In the genomic region with DNA sequence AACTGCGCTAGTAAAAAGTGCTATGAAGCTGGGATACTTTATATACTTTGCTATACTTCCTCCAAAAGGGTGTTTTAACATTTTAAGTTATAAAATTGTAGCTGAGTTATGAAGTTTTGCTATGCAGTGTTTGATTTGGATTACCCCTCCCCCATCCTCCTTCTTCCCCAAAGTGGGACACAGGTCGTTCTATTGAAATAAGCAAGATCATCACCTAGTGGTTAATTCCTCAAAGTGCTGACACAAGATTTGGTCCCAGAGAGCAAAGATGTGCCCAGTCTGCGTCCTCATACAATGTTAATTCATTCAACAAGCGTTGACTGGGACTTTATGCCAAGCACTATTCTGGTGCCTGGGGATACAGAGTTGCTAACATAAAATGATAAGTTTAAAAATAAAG, we compare ENCODE assay signal across 11 cellular contexts.
DNase-seq lines count a peak whose midpoint lies in the region; ATAC-seq and TF ChIP-seq lines count a peak whose summit lies in the region.
"Had no signal": no experiment of that assay in that cellular context is flagged by ENCODE, and none has a peak within 500 bp of the region (broad histone marks: within the 10 kb centered on the region; RNA-seq: fewer than 3 reads in every experiment).

No MANE protein-coding gene starts in this region.

- no peak overlapping the region for H3K27ac Mint-ChIP-seq in mesothelial cell of epicardium
- H3K27ac Mint-ChIP-seq in CD8-positive, alpha-beta memory T cell = no peak overlapping the region
- H3K27ac Mint-ChIP-seq in CD4-positive, alpha-beta T cell = no peak overlapping the region
- H3K27ac Mint-ChIP-seq: type B pancreatic cell had no signal

- H3K4me3 Mint-ChIP-seq in mesothelial cell of epicardium = no peak overlapping the region
- no peak overlapping the region for H3K4me3 Mint-ChIP-seq in CD8-positive, alpha-beta memory T cell
- H3K4me3 Mint-ChIP-seq in CD4-positive, alpha-beta T cell = no peak overlapping the region
- H3K4me3 Mint-ChIP-seq: type B pancreatic cell had no signal

- ATAC-seq in heart right ventricle = no peak
- no peak for ATAC-seq in CD4-positive, alpha-beta T cell (ENCODE audit: poor library complexity)

- DNase-seq in BE2C (no peak), HFF-Myc (ENCODE audit: extremely low read depth, low read depth) (no peak), kidney glomerular epithelial cell (lab: John Stamatoyannopoulos, UW) (peak; percentile 5), mesothelial cell of epicardium (ENCODE audit: low spot score in 2 of 2, unreplicated experiment in 2 of 2) (no peak), heart right ventricle (no peak)
- no peak for DNase-seq in CD8-positive, alpha-beta memory T cell
- no peak for DNase-seq in CD4-positive, alpha-beta T cell
- DNase-seq: activated CD8-positive, alpha-beta memory T cell treated with anti-CD3 and anti-CD28 coated beads for 24 hours had no signal

- no peaks in the 10 kb centered on the region for H3K36me3 ChIP-seq in BE2C
- H3K36me3 ChIP-seq in CD8-positive, alpha-beta memory T cell (ENCODE audit: insufficient read depth, low read length) = no peaks in the 10 kb centered on the region
- no peaks in the 10 kb centered on the region for H3K36me3 ChIP-seq in heart right ventricle
- H3K36me3 ChIP-seq: prostate gland had no signal

- H3K4me1 Mint-ChIP-seq in mesothelial cell of epicardium = no peaks in the 10 kb centered on the region
- H3K4me1 Mint-ChIP-seq in CD8-positive, alpha-beta memory T cell = no peaks in the 10 kb centered on the region
- no peaks in the 10 kb centered on the region for H3K4me1 Mint-ChIP-seq in CD4-positive, alpha-beta T cell (ENCODE audit: low read depth)

- POLR2A ChIA-PET in CD8-positive, alpha-beta memory T cell (lab: Charles Lee) = no interaction called here
- POLR2A ChIA-PET in CD4-positive, alpha-beta T cell (lab: Charles Lee) = no interaction called here

- no peak overlapping the region for H3K27ac ChIP-seq in CD8-positive, alpha-beta memory T cell (ENCODE audit: low read depth, low read length)
- no peak overlapping the region for H3K27ac ChIP-seq in heart right ventricle
- no peak overlapping the region for H3K27ac ChIP-seq in CD4-positive, alpha-beta T cell (ENCODE audit: low read depth, low read length)
- H3K27ac ChIP-seq: prostate gland had no signal

- CTCF ChIA-PET in CD8-positive, alpha-beta memory T cell (lab: Charles Lee) = interaction anchor here (1.7 kb wide), 1 partner anchor 19 kb away, joined by 3 read pairs; no protein-coding TSS in a partner anchor
- CTCF ChIA-PET in CD4-positive, alpha-beta T cell (lab: Charles Lee) = interaction anchor here (0.9 kb wide), 1 partner anchor 192 kb away, joined by 3 read pairs; no protein-coding TSS in a partner anchor

- H3K36me3 Mint-ChIP-seq in mesothelial cell of epicardium = no peaks in the 10 kb centered on the region
- no peaks in the 10 kb centered on the region for H3K36me3 Mint-ChIP-seq in CD8-positive, alpha-beta memory T cell
- no peaks in the 10 kb centered on the region for H3K36me3 Mint-ChIP-seq in CD4-positive, alpha-beta T cell (ENCODE audit: low read depth)
- H3K36me3 Mint-ChIP-seq: type B pancreatic cell had no signal

- no peaks in the 10 kb centered on the region for H3K9me3 ChIP-seq in BE2C
- no peaks in the 10 kb centered on the region for H3K9me3 ChIP-seq in CD8-positive, alpha-beta memory T cell (ENCODE audit: low read length)
- peaks cover 0 to 7% (median 0%) of the 10 kb centered on the region in 11 donors for H3K9me3 ChIP-seq in heart right ventricle
- H3K9me3 ChIP-seq in CD4-positive, alpha-beta T cell (ENCODE audit: control insufficient read depth, low read length) = no peaks in the 10 kb centered on the region
- H3K9me3 ChIP-seq: prostate gland had no signal

- TF ChIP-seq CTCF in BE2C (IDR thresholded peaks at IDR 0.05; ENCODE audit: low read depth, low read length) (peak; percentile 30), HFF-Myc (IDR thresholded peaks at IDR 0.05; ENCODE audit: low read depth, low read length, missing control alignments) (peak; percentile 28), WI38 (IDR thresholded peaks at IDR 0.05; ENCODE audit: low read depth, low read length) (peak; percentile 43), mesothelial cell of epicardium (IDR thresholded peaks at IDR 0.05; ENCODE audit: unreplicated experiment) (no peak), heart right ventricle (IDR thresholded peaks at IDR 0.05) (peak in 1 of 9 donors; percentile 28)
- TF ChIP-seq CTCF in CD4-positive, alpha-beta T cell (IDR thresholded peaks at IDR 0.05) = no peak

- no peak overlapping the region for H3K4me3 ChIP-seq in BE2C (ENCODE audit: low read depth, low read length)
- H3K4me3 ChIP-seq in HFF-Myc (replicated peaks; ENCODE audit: low read depth, low read length) = no peak overlapping the region
- H3K4me3 ChIP-seq in WI38 (ENCODE audit: low read depth, low read length) = no peak overlapping the region
- H3K4me3 ChIP-seq in CD8-positive, alpha-beta memory T cell (ENCODE audit: low read length) = no peak overlapping the region
- no peak overlapping the region for H3K4me3 ChIP-seq in heart right ventricle
- H3K4me3 ChIP-seq: prostate gland had no signal

- H3K27me3 ChIP-seq in BE2C = no peaks in the 10 kb centered on the region
- no peaks in the 10 kb centered on the region for H3K27me3 ChIP-seq in CD8-positive, alpha-beta memory T cell (ENCODE audit: insufficient read depth, low read length, poor library complexity, severe bottlenecking)
- peaks cover 0 to 7% (median under 1%) of the 10 kb centered on the region in 7 donors for H3K27me3 ChIP-seq in heart right ventricle
- H3K27me3 ChIP-seq in CD4-positive, alpha-beta T cell (ENCODE audit: control insufficient read depth, insufficient read depth, low read length) = no peaks in the 10 kb centered on the region

- intact Hi-C loops in heart right ventricle (cut with DNase I) = no loop called here
- intact Hi-C loops in CD4-positive, alpha-beta T cell (cut with DNase I, micrococcal nuclease) = no loop called here

- whole genome bisulfite sequencing in heart right ventricle, 2 donors = 59 to 61% methylated on average over 4 of the region's 4 CpGs

- H3K4me1 ChIP-seq in BE2C = no peaks in the 10 kb centered on the region
- no peaks in the 10 kb centered on the region for H3K4me1 ChIP-seq in CD8-positive, alpha-beta memory T cell (ENCODE audit: insufficient read depth, low read length)
- no peaks in the 10 kb centered on the region for H3K4me1 ChIP-seq in heart right ventricle
- H3K4me1 ChIP-seq: prostate gland had no signal

- H3K9me3 Mint-ChIP-seq in mesothelial cell of epicardium = peaks cover 11% of the 10 kb centered on the region
- H3K9me3 Mint-ChIP-seq in CD8-positive, alpha-beta memory T cell = no peaks in the 10 kb centered on the region
- no peaks in the 10 kb centered on the region for H3K9me3 Mint-ChIP-seq in CD4-positive, alpha-beta T cell

- peaks cover 3% of the 10 kb centered on the region for H3K27me3 Mint-ChIP-seq in mesothelial cell of epicardium (ENCODE audit: low read depth)
- peaks cover 7 to 17% of the 10 kb centered on the region in 2 donors for H3K27me3 Mint-ChIP-seq in CD8-positive, alpha-beta memory T cell
- no peaks in the 10 kb centered on the region for H3K27me3 Mint-ChIP-seq in CD4-positive, alpha-beta T cell
- H3K27me3 Mint-ChIP-seq: type B pancreatic cell had no signal

Comparison
In these comparisons a context has a peak if more than half of its experiments do, and no peak if none do; other contexts are left out.
1. CTCF ChIP-seq: peak in BE2C (single experiment), HFF-Myc (single experiment) and WI38 (single experiment); none in mesothelial cell of epicardium (single experiment) and CD4-positive, alpha-beta T cell (single experiment).